Comparison of ENCODE assay signal across 11 cellular contexts in the genomic region with DNA sequence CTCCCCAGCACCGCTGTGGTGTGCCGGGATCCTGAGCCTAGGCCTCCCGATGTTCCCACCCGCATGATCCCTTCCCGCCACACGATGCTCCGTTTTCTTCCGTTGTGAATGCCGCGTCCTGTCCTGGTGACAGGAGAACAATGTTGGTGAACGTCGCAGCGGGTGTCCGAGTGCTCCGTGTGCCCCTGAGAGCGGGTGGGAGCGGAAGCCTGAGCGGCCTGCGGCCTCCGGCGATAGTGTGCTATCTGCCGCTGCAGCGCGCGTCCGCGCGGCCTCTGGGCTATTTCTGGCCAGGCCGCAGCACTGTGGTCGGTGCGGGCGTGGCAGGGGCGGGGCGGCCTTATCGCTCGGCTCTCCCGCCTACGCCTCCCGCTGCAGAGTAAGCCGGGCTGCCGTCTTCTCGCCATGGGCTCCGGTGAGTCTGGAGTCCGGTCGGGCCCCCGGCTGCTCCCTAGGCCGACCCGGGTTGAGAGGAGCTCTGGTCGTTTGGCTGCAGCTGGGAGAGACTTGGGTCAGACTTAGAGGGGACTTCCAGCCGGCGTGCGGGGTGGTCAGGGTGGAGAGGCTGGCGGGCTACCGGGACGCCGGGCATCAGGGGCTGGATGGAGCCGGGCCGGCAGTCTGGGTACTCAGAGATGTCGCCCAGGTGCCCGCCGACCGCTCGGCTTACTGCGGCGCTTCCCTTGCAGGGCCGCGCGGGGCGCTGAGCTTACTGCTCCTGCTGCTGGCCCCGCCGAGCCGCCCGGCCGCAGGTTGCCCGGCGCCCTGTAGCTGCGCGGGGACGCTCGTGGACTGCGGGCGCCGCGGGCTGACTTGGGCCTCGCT. TPM values are rescaled to one million over a fixed set of nuclear protein-coding genes. Genes with fewer than 3 reads are reported as not detected.
A peak's percentile ranks its signal among the peaks of the same experiment; 100 is the strongest.
DNase-seq lines count a peak whose midpoint lies in the region; ATAC-seq lines count a peak whose summit lies in the region.
"Had no signal": no experiment of that assay in that cellular context is flagged by ENCODE, and none has a peak within 500 bp of the region (broad histone marks: within the 10 kb centered on the region; RNA-seq: fewer than 3 reads in every experiment).

TSS of gene GP1BB (plus strand) at position 375 of the 825 bp plus-strand sequence. CDS start at position 406, 31 bp downstream.

- peak within 1 kb of the TSS; percentile 35 for H3K4me3 ChIP-seq in thymus (ENCODE audit: low read length)

- H3K4me1 Mint-ChIP-seq in activated naive CD8-positive, alpha-beta T cell (ENCODE audit: low read depth): peaks cover 9% of the 10 kb centered on the region

- ATAC-seq in left colon: peak; percentile 78

- 7% methylated on average over 85 of the region's 85 CpGs for WGBS in thymus

- peaks cover 2% of the 10 kb centered on the region for H3K36me3 Mint-ChIP-seq in activated naive CD8-positive, alpha-beta T cell

- peaks cover 13% of the 10 kb centered on the region for H3K27me3 Mint-ChIP-seq in activated naive CD8-positive, alpha-beta T cell

- H3K9me3 Mint-ChIP-seq in activated naive CD8-positive, alpha-beta T cell (ENCODE audit: low read depth): no peaks in the 10 kb centered on the region
- H3K9me3 Mint-ChIP-seq: T-helper 1 cell treated with Interleukin-12 subunit alpha and Interleukin-12 subunit beta and Interleukin-4 antibody, amounts not matched to agents 30 μg/mL and 1 μg/mL, for 36 hours had no signal

- peaks cover 55% of the 10 kb centered on the region for H3K27me3 ChIP-seq in thymus (ENCODE audit: control insufficient read depth, insufficient read depth)

- H3K27ac Mint-ChIP-seq in activated naive CD8-positive, alpha-beta T cell: no peak within 1 kb of the TSS

- no peaks in the 10 kb centered on the region for H3K36me3 ChIP-seq in thymus (ENCODE audit: control insufficient read depth, insufficient read depth)

- peaks cover 8% of the 10 kb centered on the region for H3K4me1 ChIP-seq in thymus (ENCODE audit: control insufficient read depth, insufficient read depth, low read length)

- intact Hi-C loops in left colon (cut with DNase I, micrococcal nuclease): no loop called here

- no peaks in the 10 kb centered on the region for H3K9me3 ChIP-seq in thymus (ENCODE audit: control insufficient read depth)

- no peak within 1 kb of the TSS for H3K27ac ChIP-seq in thymus (ENCODE audit: low read depth)
- H3K27ac ChIP-seq: neutrophil had no signal

- DNase-seq in activated T-cell treated with anti-CD3 and anti-CD28 coated beads for 1 hour (ENCODE audit: low read depth) (peak; percentile 20), activated T-cell treated with anti-CD3 and anti-CD28 coated beads for 4 hours (no peak), left colon (peak in 1 of 2 donors; percentile 62), SW 1271 (lab: John Stamatoyannopoulos, UW) (no peak), NCI-H2107 (lab: John Stamatoyannopoulos, UW) (no peak), NCI-H1092 treated with DMSO at 0.1 percent for 48 hours (lab: John Stamatoyannopoulos, UW) (no peak)
- DNase-seq: DND-41 had no signal

- H3K4me3 Mint-ChIP-seq in activated naive CD8-positive, alpha-beta T cell: peak within 1 kb of the TSS; percentile 17

RNA-seq across cellular contexts. Expression of gene GP1BB, which starts in this region (rescaled TPM):
- under 1 TPM in 1 of 2 donors, not detected in 1; 0.40 TPM for total RNA-seq in left colon
- polyA plus RNA-seq in thymus: 9.6 TPM

Comparison
In these comparisons a context has a peak if more than half of its experiments do, and no peak if none do; other contexts are left out.
1. Peak in ATAC-seq in left colon; RNA of the gene not detected or under 1 TPM.